8 cellular contexts compared by ENCODE assay signal in genomic region chr2:205607146-205607545, GRCh38.
"Had no signal": no experiment of that assay in that cellular context is flagged by ENCODE, and none has a peak within 500 bp of the region (broad histone marks: within the 10 kb centered on the region; RNA-seq: fewer than 3 reads in every experiment).

No MANE protein-coding gene starts in this region.

- ATAC-seq: GM23338, K562 had no signal

- FAIRE-seq: H1, H54, HTR-8/SVneo, K562 had no signal

- DNase-seq: H9, HCEC 1CT, IMR-90 had no signal

- H2AFZ ChIP-seq: GM23338 had no signal

- H3K4me2 ChIP-seq: GM23338 had no signal

- H3K4me3 ChIP-seq: GM23338, K562 had no signal
